In the genomic region with DNA sequence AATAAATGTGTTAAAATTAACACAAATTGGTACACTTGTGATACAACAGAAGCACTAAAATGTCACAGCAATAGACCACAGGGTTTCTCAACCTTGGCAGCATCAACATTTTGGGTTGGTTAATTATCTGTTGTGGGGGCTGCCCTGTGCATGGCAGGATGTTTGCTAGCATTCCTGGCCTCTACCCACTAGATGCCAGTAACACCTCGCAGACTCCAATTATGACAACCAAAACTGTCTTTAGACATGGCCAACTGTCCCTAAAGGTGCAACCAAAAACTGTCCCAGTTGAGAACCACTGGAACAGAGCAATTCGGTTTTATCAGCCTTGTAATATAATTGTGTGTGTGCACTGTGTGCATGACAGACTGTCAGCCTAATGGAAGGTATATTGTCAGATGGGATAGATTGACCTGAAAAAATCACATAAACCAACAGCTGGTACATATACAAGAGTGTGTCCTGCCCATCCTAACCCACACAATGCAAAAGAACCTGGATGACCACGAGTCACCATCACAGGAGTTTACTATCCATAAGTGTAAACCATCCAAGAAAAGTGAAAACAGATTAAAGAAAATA, we compare ENCODE assay signal across 1 cellular context.
TF ChIP-seq lines count a peak whose summit lies in the region.

No MANE protein-coding gene starts in this region.

TF ChIP-seq in HCT116, 20 proteins besides CTCF, POLR2A, EP300 and RAD21 (continued from another document):
- TF ChIP-seq MAX (IDR thresholded peaks at IDR 0.05) (no peak), EZH2phosphoT487 (IDR thresholded peaks at IDR 0.05; ENCODE audit: borderline replicate concordance) (no peak), EZH2 (IDR thresholded peaks at IDR 0.05) (no peak), ZNF274 (IDR thresholded peaks at IDR 0.05; ENCODE audit: low read depth, low read length) (no peak)
